Comparison of ENCODE assay signal across 25 cellular contexts in genomic region chr10:112593023-112593422, GRCh38.
"Had no signal": no experiment of that assay in that cellular context is flagged by ENCODE, and none has a peak within 500 bp of the region (broad histone marks: within the 10 kb centered on the region; RNA-seq: fewer than 3 reads in every experiment).

No MANE protein-coding gene starts in this region.

- H3K4me3 ChIP-seq: adrenal gland, K562, Peyer's patch had no signal

- H3K4me1 Mint-ChIP-seq: activated CD4-positive, alpha-beta T cell treated with anti-CD3 and anti-CD28 coated beads, Interleukin-2, amount 10 ng/mL, durations not matched to agents 24 days and 14 days had no signal

- H3K4me1 ChIP-seq: adrenal gland, Peyer's patch had no signal

- H3K27me3 Mint-ChIP-seq: activated CD4-positive, alpha-beta T cell treated with anti-CD3 and anti-CD28 coated beads, Interleukin-2, amount 10 ng/mL, durations not matched to agents 24 days and 14 days; activated CD8-positive, alpha-beta T cell treated with anti-CD3 and anti-CD28 coated beads for 36 hours had no signal

- ATAC-seq: activated CD8-positive, alpha-beta T cell treated with anti-CD3 and anti-CD28 coated beads for 36 hours; activated naive CD4-positive, alpha-beta T cell treated with anti-CD3 and anti-CD28 coated beads, Interleukin-2, amount 50 U/mL, for 72 hours; K562; PC-3 had no signal

- H3K27me3 ChIP-seq: adrenal gland, brain microvascular endothelial cell, Peyer's patch had no signal

- H3K36me3 ChIP-seq: adrenal gland, brain microvascular endothelial cell, Peyer's patch had no signal

- DNase-seq: activated CD4-positive, alpha-beta T cell treated with anti-CD3 and anti-CD28 coated beads, Interleukin-2, amount 10 ng/mL, durations not matched to agents 24 days and 14 days; activated CD4-positive, alpha-beta T cell treated with anti-CD3 and anti-CD28 coated beads, Interleukin-2, amount 50 U/mL, for 4 hours; activated CD8-positive, alpha-beta T cell treated with anti-CD3 and anti-CD28 coated beads for 36 hours; activated gamma-delta T cell; activated naive CD4-positive, alpha-beta T cell treated with Interleukin-2 at 50 U/mL for 16 hours; activated T-cell treated with anti-CD3 and anti-CD28 coated beads, Interleukin-2, amount 50 U/mL, for 1 hour; adrenal gland; brain microvascular endothelial cell; central memory CD4-positive, alpha-beta T cell; NCI-H1105 treated with DMSO at 0.1 percent for 48 hours; NCI-H1436; NCI-H1694; NCI-H1930; NCI-H2081 treated with DMSO at 0.1 percent for 48 hours; NCI-H345; NCI-H524 treated with DMSO at 0.1 percent for 48 hours; PC-3; Peyer's patch; RPMI8226; SW 1271; T-helper 1 cell; T1000 had no signal

- H3K9me3 ChIP-seq: adrenal gland, Peyer's patch had no signal

- H3K9me3 Mint-ChIP-seq: activated CD4-positive, alpha-beta T cell treated with anti-CD3 and anti-CD28 coated beads, Interleukin-2, amount 10 ng/mL, durations not matched to agents 24 days and 14 days had no signal

- H3K27ac ChIP-seq: adrenal gland, brain microvascular endothelial cell, Peyer's patch had no signal

- H3K27ac Mint-ChIP-seq: activated CD4-positive, alpha-beta T cell treated with anti-CD3 and anti-CD28 coated beads, Interleukin-2, amount 10 ng/mL, durations not matched to agents 24 days and 14 days; activated CD8-positive, alpha-beta T cell treated with anti-CD3 and anti-CD28 coated beads for 36 hours; activated naive CD4-positive, alpha-beta T cell treated with anti-CD3 and anti-CD28 coated beads, Interleukin-2, amount 50 U/mL, for 72 hours; activated T-helper 2 cell treated with anti-CD3 and anti-CD28 coated beads, Interferon-gamma antibody, Interleukin-2, Interleukin-4, amounts not matched to agents 10 μg/mL and 5 μg/mL and 100 μg/mL, durations not matched to agents 14 hours and 24 hours and 36 hours had no signal

- H3K4me3 Mint-ChIP-seq: activated CD4-positive, alpha-beta T cell treated with anti-CD3 and anti-CD28 coated beads, Interleukin-2, amount 10 ng/mL, durations not matched to agents 24 days and 14 days; activated CD8-positive, alpha-beta T cell treated with anti-CD3 and anti-CD28 coated beads for 36 hours had no signal
